ENCODE assay signal across 11 cellular contexts in the genomic region with DNA sequence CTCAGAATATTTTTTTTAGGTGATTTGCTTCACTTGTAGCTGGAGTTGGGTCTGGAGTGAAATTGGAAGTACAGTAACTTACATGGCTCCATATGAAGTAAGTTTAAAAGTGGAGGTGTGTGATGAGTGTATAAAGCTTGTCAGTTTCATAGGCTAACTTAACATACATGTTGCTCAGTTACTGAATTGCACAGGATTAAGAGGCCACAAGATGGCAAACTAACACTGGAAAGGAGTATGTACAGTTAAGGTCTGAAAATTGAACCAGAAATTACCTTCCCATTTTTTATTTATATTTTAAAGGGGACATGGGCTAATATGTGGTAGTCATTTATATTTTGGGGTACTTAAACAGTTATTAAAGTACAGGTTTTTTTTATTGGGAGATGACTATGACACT. TPM values are rescaled to one million over a fixed set of nuclear protein-coding genes. Genes with fewer than 3 reads are reported as not detected.
DNase-seq lines count a peak whose midpoint lies in the region; ATAC-seq and TF ChIP-seq lines count a peak whose summit lies in the region.
"Had no signal": no experiment of that assay in that cellular context is flagged by ENCODE, and none has a peak within 500 bp of the region (broad histone marks: within the 10 kb centered on the region; RNA-seq: fewer than 3 reads in every experiment).

No MANE protein-coding gene starts in this region.

- no peaks in the 10 kb centered on the region for H3K36me3 ChIP-seq in heart right ventricle
- H3K36me3 ChIP-seq: heart left ventricle had no signal

- no peak for ATAC-seq in heart right ventricle
- ATAC-seq in Right ventricle myocardium inferior: no peak
- ATAC-seq in GM19463 (IDR thresholded peaks at IDR 0.05; ENCODE audit: unreplicated experiment): no peak
- no peak for ATAC-seq in naive thymus-derived CD8-positive, alpha-beta T cell
- no peak for ATAC-seq in GM18517 (IDR thresholded peaks at IDR 0.05; ENCODE audit: unreplicated experiment)

- peaks cover 0 to 13% (median 0%) of the 10 kb centered on the region in 9 donors for H3K4me1 ChIP-seq in heart right ventricle

- no peaks in the 10 kb centered on the region for H3K27me3 Mint-ChIP-seq in naive thymus-derived CD8-positive, alpha-beta T cell

- peak in 5 of 9 donors; percentile 7 to 46 (median 26) for TF ChIP-seq CTCF in heart right ventricle (IDR thresholded peaks at IDR 0.05)

- no peaks in the 10 kb centered on the region for H3K27me3 ChIP-seq in heart right ventricle
- H3K27me3 ChIP-seq: heart left ventricle had no signal

- peaks cover 0 to 12% (median 1%) of the 10 kb centered on the region in 9 donors for H3K9me3 Mint-ChIP-seq in naive thymus-derived CD8-positive, alpha-beta T cell
- H3K9me3 Mint-ChIP-seq: activated T-helper 2 cell treated with anti-CD3 and anti-CD28 coated beads, Interferon-gamma antibody, Interleukin-2, Interleukin-4, amounts not matched to agents 10 μg/mL and 5 μg/mL and 100 μg/mL, durations not matched to agents 14 hours and 24 hours and 36 hours had no signal

- no peak overlapping the region for H3K4me3 ChIP-seq in heart right ventricle
- H3K4me3 ChIP-seq: heart left ventricle had no signal

- POLR2A ChIA-PET in naive thymus-derived CD8-positive, alpha-beta T cell (lab: Charles Lee): no interaction called here

- H3K27ac ChIP-seq in heart right ventricle: no peak overlapping the region
- H3K27ac ChIP-seq: heart left ventricle had no signal

- intact Hi-C loops in heart right ventricle (cut with DNase I): no loop called here
- intact Hi-C loops in Right ventricle myocardium inferior (cut with DNase I): no loop called here

- no peaks in the 10 kb centered on the region for H3K9me3 ChIP-seq in heart right ventricle
- H3K9me3 ChIP-seq: heart left ventricle had no signal

- no peaks in the 10 kb centered on the region for H3K36me3 Mint-ChIP-seq in naive thymus-derived CD8-positive, alpha-beta T cell

- DNase-seq in heart right ventricle (no peak), Right ventricle myocardium inferior (ENCODE audit: missing footprints) (no peak), NCI-H2171 treated with DMSO at 0.1 percent for 48 hours (lab: John Stamatoyannopoulos, UW) (peak; percentile 24), cerebellar cortex (ENCODE audit: low spot score) (peak; percentile 17)
- no peak for DNase-seq in activated CD4-positive, alpha-beta T cell treated with anti-CD3 and anti-CD28 coated beads, Interleukin-2, amount 50 U/mL, for 4 hours
- DNase-seq in naive thymus-derived CD8-positive, alpha-beta T cell: no peak
- DNase-seq: heart left ventricle, NCI-H774 had no signal

- H3K27ac Mint-ChIP-seq in naive thymus-derived CD8-positive, alpha-beta T cell: no peak overlapping the region
- H3K27ac Mint-ChIP-seq: activated T-helper 2 cell treated with anti-CD3 and anti-CD28 coated beads, Interferon-gamma antibody, Interleukin-2, Interleukin-4, amounts not matched to agents 10 μg/mL and 5 μg/mL and 100 μg/mL, durations not matched to agents 14 hours and 24 hours and 36 hours had no signal

- peaks cover 8 to 18% (median 9%) of the 10 kb centered on the region in 4 donors for H3K4me1 Mint-ChIP-seq in naive thymus-derived CD8-positive, alpha-beta T cell

- no peak overlapping the region for H3K4me3 Mint-ChIP-seq in naive thymus-derived CD8-positive, alpha-beta T cell

RNA-seq across cellular contexts. Expression of a gene that starts 45.3 kb away (rescaled TPM):
- total RNA-seq in heart right ventricle (10 to 100 TPM in 9 of 10 donors, 1 to 10 TPM in 1; 8.6 to 13.8 (median 10.8) TPM), Right ventricle myocardium inferior (10.9 TPM)
- 10 to 100 TPM in 1 of 2 donors, 1 to 10 TPM in 1; 6.1 to 10.5 TPM for polyA plus RNA-seq in heart right ventricle
- 10 to 100 TPM; 13.2 to 15.2 TPM for total RNA-seq in naive thymus-derived CD8-positive, alpha-beta T cell
- polyA plus RNA-seq in naive thymus-derived CD8-positive, alpha-beta T cell: 10 to 100 TPM; 12.2 to 17.8 (median 14.9) TPM

RNA-seq across cellular contexts. Expression of a gene that starts 52.0 kb away (rescaled TPM):
- total RNA-seq in heart right ventricle (not detected), Right ventricle myocardium inferior (not detected)
- not detected for polyA plus RNA-seq in heart right ventricle
- not detected for total RNA-seq in naive thymus-derived CD8-positive, alpha-beta T cell
- not detected for polyA plus RNA-seq in naive thymus-derived CD8-positive, alpha-beta T cell
- total RNA-seq: activated T-helper 2 cell treated with anti-CD3 and anti-CD28 coated beads, Interferon-gamma antibody, Interleukin-2, Interleukin-4, amounts not matched to agents 10 μg/mL and 5 μg/mL and 100 μg/mL, durations not matched to agents 14 hours and 24 hours and 36 hours; heart left ventricle had no signal
- polyA plus RNA-seq: heart left ventricle had no signal

Comparison
In these comparisons a context has a peak if more than half of its experiments do, and no peak if none do; other contexts are left out.
1. DNase-seq: peak in NCI-H2171 treated with DMSO at 0.1 percent for 48 hours (single experiment) and cerebellar cortex (single experiment); none in heart right ventricle (0 of 2), Right ventricle myocardium inferior (single experiment), activated CD4-positive, alpha-beta T cell treated with anti-CD3 and anti-CD28 coated beads, Interleukin-2, amount 50 U/mL, for 4 hours (0 of 2) and naive thymus-derived CD8-positive, alpha-beta T cell (0 of 10).